8 cellular contexts compared by ENCODE assay signal in genomic region chr5:180070726-180071417, GRCh38. TPM values are rescaled to one million over a fixed set of nuclear protein-coding genes. Genes with fewer than 3 reads are reported as not detected.
DNase-seq lines count a peak whose midpoint lies in the region; ATAC-seq and TF ChIP-seq lines count a peak whose summit lies in the region.

No MANE protein-coding gene starts in this region.

- H3K4me3 ChIP-seq in Panc1 (ENCODE audit: low read depth in 2 of 2, low read length in 2 of 2) (peak overlapping the region; percentile 80 to 91), iPS-15b (ENCODE audit: low read depth, low read length) (peak overlapping the region; percentile 85)

- intact Hi-C loops in Panc1 (cut with micrococcal nuclease; ENCODE audit: unreplicated experiment) = no loop called here
- intact Hi-C loops in MCF 10A (cut with micrococcal nuclease) = loop anchor here (5.0 to 10.0 kb wide), 2 partner anchors 164 to 446 kb away; partner anchors contain the start of genes HNRNPH1 and TBC1D9B

- H3K27me3 ChIP-seq in Panc1 (ENCODE audit: control insufficient read depth, insufficient read depth, low read length) (no peaks in the 10 kb centered on the region), iPS-15b (ENCODE audit: control insufficient read depth, insufficient read depth, low read length) (peaks cover 24% of the 10 kb centered on the region)

- H3K4me3 Mint-ChIP-seq in MCF 10A (ENCODE audit: unreplicated experiment) = peak overlapping the region; percentile 95

- no peaks in the 10 kb centered on the region; the same call in 1 of the 2 replicates for H3K36me3 ChIP-seq in Panc1 (ENCODE audit: control insufficient read depth, insufficient read depth, low read length)
- no peaks in the 10 kb centered on the region for H3K36me3 ChIP-seq in iPS-15b (ENCODE audit: control insufficient read depth, insufficient read depth, low read length)

- H3K9ac ChIP-seq in iPS-15b (ENCODE audit: low read depth, low read length) = peak overlapping the region; percentile 66

- no peaks in the 10 kb centered on the region for H3K36me3 Mint-ChIP-seq in MCF 10A (ENCODE audit: insufficient read depth, unreplicated experiment)

- peaks cover 8% of the 10 kb centered on the region for H3K9me3 Mint-ChIP-seq in MCF 10A (ENCODE audit: unreplicated experiment)

- peaks cover 6% of the 10 kb centered on the region; the same call in 1 of the 2 replicates for H3K9me3 ChIP-seq in Panc1 (ENCODE audit: control insufficient read depth, insufficient read depth, low read depth, low read length)
- peaks cover 8% of the 10 kb centered on the region for H3K9me3 ChIP-seq in iPS-15b (ENCODE audit: control insufficient read depth, insufficient read depth, low read length)

- ATAC-seq in Panc1 = peak; percentile 67
- ATAC-seq in HG02970 (IDR thresholded peaks at IDR 0.05; ENCODE audit: low FRiP score, unreplicated experiment) = no peak

- no peaks in the 10 kb centered on the region for H3K27me3 Mint-ChIP-seq in MCF 10A (ENCODE audit: insufficient read depth, unreplicated experiment)

- H3K4me1 Mint-ChIP-seq in MCF 10A (ENCODE audit: insufficient read depth, unreplicated experiment) = peaks cover 28% of the 10 kb centered on the region

- H3K27ac ChIP-seq in Panc1 (ENCODE audit: low read length) = peak overlapping the region; percentile 88

- POLR2A ChIA-PET in Panc1 (lab: Charles Lee) = no interaction called here
- POLR2A ChIA-PET in MCF 10A (lab: Yijun Ruan, JAX) = interaction anchor here (0.5 to 2.4 kb wide), 13 partner anchors 15 to 333 kb away, joined by 3 to 15 read pairs (median 3); partner anchors contain the start of gene RASGEF1C

- no peak for TF ChIP-seq CTCF in Panc1 (IDR thresholded peaks at IDR 0.05)
- no peak for TF ChIP-seq CTCF in MCF 10A (IDR thresholded peaks at IDR 0.05; ENCODE audit: unreplicated experiment)

- in situ Hi-C loops in Panc1 (cut with HindIII; ENCODE audit: low pct_unique_long_range_greater_than_20kb, low sequenced_read_pairs) = no loop called here

- peak overlapping the region; percentile 87 for H3K27ac Mint-ChIP-seq in MCF 10A (ENCODE audit: low read depth, unreplicated experiment)

- CTCF ChIA-PET in Panc1 (lab: Charles Lee) (interaction anchor here (1.4 kb wide), 1 partner anchor 20 kb away, joined by 3 read pairs; no protein-coding TSS in a partner anchor), MCF 10A (lab: Yijun Ruan, JAX) (interaction anchor here (0.9 kb wide), 1 partner anchor 16 kb away, joined by 3 read pairs; no protein-coding TSS in a partner anchor)

- H3K4me1 ChIP-seq in Panc1 (ENCODE audit: control insufficient read depth, insufficient read depth, low read length) = peaks cover 19% of the 10 kb centered on the region
- H3K4me1 ChIP-seq in iPS-15b (ENCODE audit: control insufficient read depth, insufficient read depth, low read length) = peaks cover 23% of the 10 kb centered on the region

- no TSS peak for BruUV-seq in Panc1 (replicated peaks; lab: Mats Ljungman, UMichigan)
- BruUV-seq in MCF 10A (replicated peaks; lab: Mats Ljungman, UMichigan) = no TSS peak

- peak; percentile 78 for DNase-seq in CD1c-positive myeloid dendritic cell (ENCODE audit: extremely low spot score)
- peak; percentile 25 for DNase-seq in HCEC 1CT
- DNase-seq in Panc1 (ENCODE audit: low read depth, low spot score) = no peak
- DNase-seq in MCF 10A (ENCODE audit: unreplicated experiment) = peak; percentile 74
- DNase-seq in retina = peak; percentile 88
- no peak for DNase-seq in NCI-H1436 (lab: John Stamatoyannopoulos, UW)

RNA-seq across cellular contexts. Expression of gene RNF130, which starts 0.7 kb away (rescaled TPM):
- total RNA-seq in Panc1 (2021; ENCODE audit: unreplicated experiment) (73.1 TPM), MCF 10A (2022) (31.8 and 34.0 TPM in 2 replicates)
- 89.7 TPM for polyA plus RNA-seq in Panc1 (2012; ENCODE audit: insufficient read length)

Comparison
In these comparisons a context has a peak if more than half of its experiments do, and no peak if none do; other contexts are left out.
1. DNase-seq: peak in CD1c-positive myeloid dendritic cell (single experiment), HCEC 1CT (single experiment), MCF 10A (single experiment) and retina (single experiment); none in Panc1 (single experiment) and NCI-H1436 (single experiment).